In genomic region chr10:45652511-45652910, GRCh38 we compare ENCODE assay signal across 18 cellular contexts. TPM values are rescaled to one million over a fixed set of nuclear protein-coding genes. Genes with fewer than 3 reads are reported as not detected.
DNase-seq lines count a peak whose midpoint lies in the region; ATAC-seq and TF ChIP-seq lines count a peak whose summit lies in the region.
"Had no signal": no experiment of that assay in that cellular context is flagged by ENCODE, and none has a peak within 500 bp of the region (broad histone marks: within the 10 kb centered on the region; RNA-seq: fewer than 3 reads in every experiment).

No MANE protein-coding gene starts in this region.

- no peaks in the 10 kb centered on the region for H3K9me3 Mint-ChIP-seq in endothelial cell (ENCODE audit: unreplicated experiment)
- H3K9me3 Mint-ChIP-seq: CD8-positive, alpha-beta T cell; GM23338 had no signal

- H3K4me1 Mint-ChIP-seq in endothelial cell (ENCODE audit: unreplicated experiment): peaks cover 34% of the 10 kb centered on the region
- H3K4me1 Mint-ChIP-seq: CD14-positive monocyte had no signal

- H3K4me2 ChIP-seq in OCI-LY7 (ENCODE audit: low read length): peak overlapping the region; percentile 76
- H3K4me2 ChIP-seq in neuronal stem cell (ENCODE audit: insufficient read depth, low read length, poor library complexity, severe bottlenecking): no peak overlapping the region
- H3K4me2 ChIP-seq: GM23338 had no signal

- no peak overlapping the region for H3K4me3 Mint-ChIP-seq in endothelial cell (ENCODE audit: unreplicated experiment)
- H3K4me3 Mint-ChIP-seq: CD14-positive monocyte; CD8-positive, alpha-beta T cell; GM23338 had no signal

- TF ChIP-seq CTCF in OCI-LY7 (conservative IDR thresholded peaks at IDR 0.05; ENCODE audit: low read length) (no peak), endothelial cell (IDR thresholded peaks at IDR 0.05; ENCODE audit: unreplicated experiment) (no peak), psoas muscle (IDR thresholded peaks at IDR 0.05) (no peak)

- ATAC-seq in psoas muscle: no peak
- ATAC-seq: CD8-positive, alpha-beta T cell; GM23338; K562 had no signal

- WGBS in neuronal stem cell (ENCODE audit: extremely low coverage in 2 of 2, insufficient read length in 2 of 2, insufficient replicate concordance in 1 of 2), 2 donors: no CpG with 5 or more reads among the region's 1 CpG
- WGBS in psoas muscle, 3 donors: 93 to 94% (median 94%) methylated on average over 1 of the region's 1 CpG

- H3K27ac Mint-ChIP-seq in endothelial cell (ENCODE audit: unreplicated experiment): peak overlapping the region; percentile 46
- H3K27ac Mint-ChIP-seq: CD14-positive monocyte; CD8-positive, alpha-beta T cell; GM23338 had no signal

- CTCF ChIA-PET in OCI-LY7 (lab: Charles Lee; ENCODE audit: unreplicated experiment): interaction anchor here (0.9 kb wide), 1 partner anchor 191 kb away, joined by 3 read pairs; no protein-coding TSS in a partner anchor

- H4K20me1 ChIP-seq in OCI-LY7 (ENCODE audit: insufficient read depth, low read length): no peaks in the 10 kb centered on the region

- in situ Hi-C loops in HAP-1 (cut with MboI; ENCODE audit: low sequenced_read_pairs): loop anchor here (25.0 kb wide), 1 partner anchor 190 kb away; no protein-coding TSS in a partner anchor

- no TSS peak for BruUV-seq in OCI-LY7 (replicated peaks; lab: Mats Ljungman, UMichigan)

- H3K4ac ChIP-seq in neuronal stem cell (ENCODE audit: low read length): no peak overlapping the region

- H2BK5ac ChIP-seq in neuronal stem cell (ENCODE audit: low read length): no peak overlapping the region

- H3K27ac ChIP-seq in OCI-LY7 (ENCODE audit: low read depth, low read length, poor library complexity, severe bottlenecking): peak overlapping the region; percentile 83
- H3K27ac ChIP-seq in neuronal stem cell (replicated peaks; ENCODE audit: low read length): no peak overlapping the region
- H3K27ac ChIP-seq in psoas muscle: no peak overlapping the region
- H3K27ac ChIP-seq: HL-60 had no signal

- H3K9me3 ChIP-seq in HAP-1 (no peaks in the 10 kb centered on the region), OCI-LY7 (ENCODE audit: low read length) (peaks cover 5% of the 10 kb centered on the region; the same call in 1 of the 2 replicates), neuronal stem cell (replicated peaks in 1 of 2; ENCODE audit: control insufficient read depth in 2 of 2, insufficient read depth in 1 of 2, low read depth in 1 of 2, low read length in 2 of 2) (peaks cover 0 to 2% of the 10 kb centered on the region in 2 donors), psoas muscle (no peaks in the 10 kb centered on the region)

- H3K27me3 ChIP-seq in HAP-1 (ENCODE audit: low read depth) (no peaks in the 10 kb centered on the region), neuronal stem cell (ENCODE audit: control insufficient read depth in 3 of 3, insufficient read depth in 3 of 3, low read depth in 1 of 3, low read length in 3 of 3) (no peaks in the 10 kb centered on the region), psoas muscle (ENCODE audit: insufficient read depth in 3 of 3, low read length in 2 of 3) (no peaks in the 10 kb centered on the region)

- H3K9ac ChIP-seq in neuronal stem cell (ENCODE audit: low read depth, low read length, poor library complexity): no peak overlapping the region

- peaks cover 60% of the 10 kb centered on the region for H3K79me2 ChIP-seq in OCI-LY7 (ENCODE audit: insufficient read depth, low read depth, low read length)

- no peaks in the 10 kb centered on the region for H3K9me2 ChIP-seq in OCI-LY7 (ENCODE audit: insufficient read depth, low read length)

- H2AFZ ChIP-seq in OCI-LY7 (ENCODE audit: low read length) (no peak overlapping the region; the same call in 1 of the 2 replicates), neuronal stem cell (ENCODE audit: low read length) (peak overlapping the region; percentile 23)
- H2AFZ ChIP-seq: GM23338 had no signal

- H2BK120ac ChIP-seq in neuronal stem cell (ENCODE audit: low read depth, low read length): no peak overlapping the region

- no peak overlapping the region for H4K8ac ChIP-seq in neuronal stem cell (ENCODE audit: low read depth, low read length)

- intact Hi-C loops in OCI-LY7 (cut with micrococcal nuclease; ENCODE audit: unreplicated experiment) (loop anchor here (5.0 kb wide), 1 partner anchor 280 kb away; the partner anchor contains the start of gene ALOX5), psoas muscle (cut with DNase I) (no loop called here)

- no peaks in the 10 kb centered on the region for H3K79me1 ChIP-seq in neuronal stem cell (ENCODE audit: low read depth, low read length)

- H2BK15ac ChIP-seq in neuronal stem cell (ENCODE audit: low read length): no peak overlapping the region

- peaks cover 16% of the 10 kb centered on the region for H3K4me1 ChIP-seq in HAP-1
- peaks cover 58% of the 10 kb centered on the region for H3K4me1 ChIP-seq in OCI-LY7 (ENCODE audit: insufficient read depth, low read length, poor library complexity, severe bottlenecking)
- peaks cover 4 to 8% of the 10 kb centered on the region in 2 donors for H3K4me1 ChIP-seq in neuronal stem cell (ENCODE audit: control insufficient read depth in 2 of 2, insufficient read depth in 1 of 2, low read depth in 1 of 2, low read length in 2 of 2)
- peaks cover 10% of the 10 kb centered on the region for H3K4me1 ChIP-seq in psoas muscle

- H3K23ac ChIP-seq in neuronal stem cell (ENCODE audit: low read depth, low read length, poor library complexity): no peak overlapping the region

- H3K36me3 ChIP-seq in HAP-1 (replicated peaks) (no peaks in the 10 kb centered on the region), OCI-LY7 (ENCODE audit: insufficient read depth, low read length) (peaks cover 44% of the 10 kb centered on the region), neuronal stem cell (replicated peaks in 1 of 2; ENCODE audit: control insufficient read depth in 2 of 2, insufficient read depth in 2 of 2, low read length in 2 of 2) (peaks cover 0 to 8% of the 10 kb centered on the region in 2 donors), psoas muscle (ENCODE audit: insufficient read depth in 1 of 2, low read depth in 1 of 2) (peaks cover 0 to 17% of the 10 kb centered on the region in 2 donors)

- H3K27me3 Mint-ChIP-seq in endothelial cell (ENCODE audit: unreplicated experiment): no peaks in the 10 kb centered on the region

- no peak overlapping the region for H3K14ac ChIP-seq in neuronal stem cell (ENCODE audit: low read length)

- no peaks in the 10 kb centered on the region for H3K36me3 Mint-ChIP-seq in endothelial cell (ENCODE audit: low read depth, unreplicated experiment)

- H4K91ac ChIP-seq in neuronal stem cell (ENCODE audit: low read depth, low read length, poor library complexity): no peak overlapping the region

- H2AK5ac ChIP-seq in neuronal stem cell (ENCODE audit: low read depth, low read length): no peak overlapping the region

- DNase-seq in HAP-1 (ENCODE audit: low spot score in 2 of 2): peak; percentile 28 to 93
- no peak for DNase-seq in OCI-LY7 (ENCODE audit: low spot score)
- DNase-seq in endothelial cell (ENCODE audit: low spot score): no peak
- peak; percentile 18 for DNase-seq in neuronal stem cell (ENCODE audit: low spot score)
- DNase-seq in activated naive CD4-positive, alpha-beta T cell treated with Interleukin-2 at 50 U/mL for 16 hours: no peak
- DNase-seq in psoas muscle: no peak
- DNase-seq in stimulated activated CD4-positive, alpha-beta T cell treated with anti-CD3 and anti-CD28 coated beads, Interleukin-12 subunit alpha, Interleukin-12 subunit beta, amount 100 ng/mL, for 4 hours: no peak
- no peak for DNase-seq in NCI-H526 (lab: John Stamatoyannopoulos, UW)
- DNase-seq: CD8-positive, alpha-beta T cell; COR-L47; DMS153; DMS79 treated with DMSO at 0.1 percent for 48 hours; GDM1; H7 had no signal

- H2BK12ac ChIP-seq in neuronal stem cell (ENCODE audit: low read length): no peak overlapping the region

- no peak overlapping the region for H3K18ac ChIP-seq in neuronal stem cell (ENCODE audit: low read length)

- POLR2A ChIA-PET in OCI-LY7 (lab: Charles Lee): interaction anchor here (1.4 to 2.6 kb wide), 2 partner anchors 13 to 190 kb away, joined by 4 to 8 read pairs; no protein-coding TSS in a partner anchor

- no peak overlapping the region for H3K4me3 ChIP-seq in HAP-1
- peak overlapping the region; percentile 51 for H3K4me3 ChIP-seq in OCI-LY7 (ENCODE audit: low read depth, low read length, poor library complexity, severe bottlenecking)
- H3K4me3 ChIP-seq in neuronal stem cell (ENCODE audit: low read length in 2 of 2): no peak overlapping the region
- H3K4me3 ChIP-seq in psoas muscle: no peak overlapping the region
- H3K4me3 ChIP-seq: GM23338, K562 had no signal

RNA-seq across cellular contexts. Expression of gene ZFAND4, which starts 20.1 kb away (rescaled TPM):
- 15.1 and 18.6 TPM in 2 replicates for total RNA-seq in OCI-LY7 (2014; rRNA removed; shearing (Covaris generic))
- total RNA-seq in OCI-LY7 (2022) (35.8 and 35.9 TPM in 2 replicates), endothelial cell (ENCODE audit: unreplicated experiment) (11.9 TPM), psoas muscle (1 to 10 TPM; 4.2 to 7.2 (median 6.5) TPM)
- 8.6 TPM for polyA plus RNA-seq in neuronal stem cell (2013, experiment 1 of 2)
- polyA plus RNA-seq in neuronal stem cell (2013, experiment 2 of 2): 9.3 TPM
- 1 to 10 TPM; 2.4 to 6.5 (median 3.6) TPM for polyA plus RNA-seq in psoas muscle

Comparison
In these comparisons a context has a peak if more than half of its experiments do, and no peak if none do; other contexts are left out.
1. DNase-seq: peak in HAP-1 (2 of 2) and neuronal stem cell (single experiment); none in OCI-LY7 (single experiment), endothelial cell (single experiment), activated naive CD4-positive, alpha-beta T cell treated with Interleukin-2 at 50 U/mL for 16 hours (single experiment), psoas muscle (0 of 2), stimulated activated CD4-positive, alpha-beta T cell treated with anti-CD3 and anti-CD28 coated beads, Interleukin-12 subunit alpha, Interleukin-12 subunit beta, amount 100 ng/mL, for 4 hours (single experiment) and NCI-H526 (0 of 2).